1 cellular context compared by ENCODE assay signal in the genomic region with DNA sequence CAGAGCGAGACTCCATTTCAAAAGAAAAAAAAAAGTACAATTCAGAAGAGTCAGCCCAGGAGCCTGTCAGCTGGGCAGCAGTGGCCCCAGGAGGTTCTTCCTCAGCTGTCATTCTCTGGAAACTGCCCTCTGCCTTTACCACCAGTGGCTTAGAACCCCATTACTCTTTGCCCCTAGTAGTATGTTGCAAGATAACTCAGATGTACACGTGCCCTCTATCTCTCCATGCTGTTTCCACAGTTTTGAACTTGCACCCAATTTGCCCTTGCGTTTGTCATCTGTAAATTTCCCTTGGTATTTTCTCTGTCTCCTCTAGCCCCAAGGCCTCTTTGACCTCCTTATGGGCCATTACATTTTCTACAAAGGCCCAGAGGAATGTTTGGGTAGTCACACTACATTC.
TF ChIP-seq lines count a peak whose summit lies in the region.

No MANE protein-coding gene starts in this region.

TF ChIP-seq in WTC11, 78 proteins besides CTCF, POLR2A, EP300 and RAD21 (continued from another document):
- TF ChIP-seq, protein P1, sequence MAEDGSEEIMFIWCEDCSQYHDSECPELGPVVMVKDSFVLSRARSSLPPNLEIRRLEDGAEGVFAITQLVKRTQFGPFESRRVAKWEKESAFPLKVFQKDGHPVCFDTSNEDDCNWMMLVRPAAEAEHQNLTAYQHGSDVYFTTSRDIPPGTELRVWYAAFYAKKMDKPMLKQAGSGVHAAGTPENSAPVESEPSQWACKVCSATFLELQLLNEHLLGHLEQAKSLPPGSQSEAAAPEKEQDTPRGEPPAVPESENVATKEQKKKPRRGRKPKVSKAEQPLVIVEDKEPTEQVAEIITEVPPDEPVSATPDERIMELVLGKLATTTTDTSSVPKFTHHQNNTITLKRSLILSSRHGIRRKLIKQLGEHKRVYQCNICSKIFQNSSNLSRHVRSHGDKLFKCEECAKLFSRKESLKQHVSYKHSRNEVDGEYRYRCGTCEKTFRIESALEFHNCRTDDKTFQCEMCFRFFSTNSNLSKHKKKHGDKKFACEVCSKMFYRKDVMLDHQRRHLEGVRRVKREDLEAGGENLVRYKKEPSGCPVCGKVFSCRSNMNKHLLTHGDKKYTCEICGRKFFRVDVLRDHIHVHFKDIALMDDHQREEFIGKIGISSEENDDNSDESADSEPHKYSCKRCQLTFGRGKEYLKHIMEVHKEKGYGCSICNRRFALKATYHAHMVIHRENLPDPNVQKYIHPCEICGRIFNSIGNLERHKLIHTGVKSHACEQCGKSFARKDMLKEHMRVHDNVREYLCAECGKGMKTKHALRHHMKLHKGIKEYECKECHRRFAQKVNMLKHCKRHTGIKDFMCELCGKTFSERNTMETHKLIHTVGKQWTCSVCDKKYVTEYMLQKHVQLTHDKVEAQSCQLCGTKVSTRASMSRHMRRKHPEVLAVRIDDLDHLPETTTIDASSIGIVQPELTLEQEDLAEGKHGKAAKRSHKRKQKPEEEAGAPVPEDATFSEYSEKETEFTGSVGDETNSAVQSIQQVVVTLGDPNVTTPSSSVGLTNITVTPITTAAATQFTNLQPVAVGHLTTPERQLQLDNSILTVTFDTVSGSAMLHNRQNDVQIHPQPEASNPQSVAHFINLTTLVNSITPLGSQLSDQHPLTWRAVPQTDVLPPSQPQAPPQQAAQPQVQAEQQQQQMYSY (CRISPR knock-in tag; IDR thresholded peaks at IDR 0.05), result no peak
- TF ChIP-seq SMAD4 (CRISPR knock-in tag; IDR thresholded peaks at IDR 0.05) (no peak), KAT7 (CRISPR knock-in tag; IDR thresholded peaks at IDR 0.05; ENCODE audit: borderline replicate concordance) (no peak), TEAD1 (CRISPR knock-in tag; IDR thresholded peaks at IDR 0.05) (no peak), ETV6 (CRISPR knock-in tag; IDR thresholded peaks at IDR 0.05) (no peak)
- TF ChIP-seq, protein P2, sequence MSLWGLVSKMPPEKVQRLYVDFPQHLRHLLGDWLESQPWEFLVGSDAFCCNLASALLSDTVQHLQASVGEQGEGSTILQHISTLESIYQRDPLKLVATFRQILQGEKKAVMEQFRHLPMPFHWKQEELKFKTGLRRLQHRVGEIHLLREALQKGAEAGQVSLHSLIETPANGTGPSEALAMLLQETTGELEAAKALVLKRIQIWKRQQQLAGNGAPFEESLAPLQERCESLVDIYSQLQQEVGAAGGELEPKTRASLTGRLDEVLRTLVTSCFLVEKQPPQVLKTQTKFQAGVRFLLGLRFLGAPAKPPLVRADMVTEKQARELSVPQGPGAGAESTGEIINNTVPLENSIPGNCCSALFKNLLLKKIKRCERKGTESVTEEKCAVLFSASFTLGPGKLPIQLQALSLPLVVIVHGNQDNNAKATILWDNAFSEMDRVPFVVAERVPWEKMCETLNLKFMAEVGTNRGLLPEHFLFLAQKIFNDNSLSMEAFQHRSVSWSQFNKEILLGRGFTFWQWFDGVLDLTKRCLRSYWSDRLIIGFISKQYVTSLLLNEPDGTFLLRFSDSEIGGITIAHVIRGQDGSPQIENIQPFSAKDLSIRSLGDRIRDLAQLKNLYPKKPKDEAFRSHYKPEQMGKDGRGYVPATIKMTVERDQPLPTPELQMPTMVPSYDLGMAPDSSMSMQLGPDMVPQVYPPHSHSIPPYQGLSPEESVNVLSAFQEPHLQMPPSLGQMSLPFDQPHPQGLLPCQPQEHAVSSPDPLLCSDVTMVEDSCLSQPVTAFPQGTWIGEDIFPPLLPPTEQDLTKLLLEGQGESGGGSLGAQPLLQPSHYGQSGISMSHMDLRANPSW (CRISPR knock-in tag; conservative IDR thresholded peaks at IDR 0.05; ENCODE audit: low read depth), result no peak
- TF ChIP-seq, protein P3, sequence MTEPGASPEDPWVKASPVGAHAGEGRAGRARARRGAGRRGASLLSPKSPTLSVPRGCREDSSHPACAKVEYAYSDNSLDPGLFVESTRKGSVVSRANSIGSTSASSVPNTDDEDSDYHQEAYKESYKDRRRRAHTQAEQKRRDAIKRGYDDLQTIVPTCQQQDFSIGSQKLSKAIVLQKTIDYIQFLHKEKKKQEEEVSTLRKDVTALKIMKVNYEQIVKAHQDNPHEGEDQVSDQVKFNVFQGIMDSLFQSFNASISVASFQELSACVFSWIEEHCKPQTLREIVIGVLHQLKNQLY (CRISPR knock-in tag; IDR thresholded peaks at IDR 0.05), result no peak
- TF ChIP-seq, protein P4, sequence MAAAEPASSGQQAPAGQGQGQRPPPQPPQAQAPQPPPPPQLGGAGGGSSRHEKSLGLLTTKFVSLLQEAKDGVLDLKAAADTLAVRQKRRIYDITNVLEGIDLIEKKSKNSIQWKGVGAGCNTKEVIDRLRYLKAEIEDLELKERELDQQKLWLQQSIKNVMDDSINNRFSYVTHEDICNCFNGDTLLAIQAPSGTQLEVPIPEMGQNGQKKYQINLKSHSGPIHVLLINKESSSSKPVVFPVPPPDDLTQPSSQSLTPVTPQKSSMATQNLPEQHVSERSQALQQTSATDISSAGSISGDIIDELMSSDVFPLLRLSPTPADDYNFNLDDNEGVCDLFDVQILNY (CRISPR knock-in tag; IDR thresholded peaks at IDR 0.05), result no peak
